1 cellular context compared by ENCODE assay signal in the genomic region with DNA sequence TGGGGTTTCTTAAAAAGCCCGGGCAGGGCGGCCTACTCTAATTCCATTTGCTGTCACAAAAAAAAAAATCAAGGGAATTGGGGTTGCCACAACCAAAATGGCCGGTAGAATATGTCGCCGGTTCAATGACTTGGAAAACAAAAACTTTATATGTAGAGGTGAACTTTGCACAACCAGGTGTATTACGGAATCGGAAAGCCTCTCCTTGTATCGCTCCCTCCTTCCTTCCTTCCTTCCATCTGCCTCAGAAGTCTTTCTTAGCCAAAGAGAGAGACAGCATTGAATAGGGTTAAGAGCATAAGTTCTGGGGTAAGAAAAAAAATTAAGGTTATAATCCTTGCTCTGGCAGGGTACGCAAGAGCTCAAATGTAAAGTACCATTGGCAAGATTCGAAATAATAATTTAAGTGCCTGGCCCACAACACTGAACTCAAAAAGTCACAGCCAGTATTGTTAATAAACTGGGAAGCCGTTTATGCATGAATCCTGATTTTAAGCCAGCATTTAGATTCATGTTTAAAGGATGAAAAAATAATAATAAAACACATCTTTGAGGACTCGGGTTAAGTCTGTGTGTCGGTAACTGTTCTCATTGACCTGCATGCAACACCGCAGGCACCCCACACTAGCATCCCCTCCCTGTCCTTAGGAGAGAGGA.
A peak's percentile ranks its signal among the peaks of the same experiment; 100 is the strongest.
TF ChIP-seq lines count a peak whose summit lies in the region.

No MANE protein-coding gene starts in this region.

TF ChIP-seq in HepG2, 621 proteins besides CTCF, POLR2A, EP300 and RAD21 (continued from another document and continues in another):
- TF ChIP-seq ZNF318 (CRISPR knock-in tag; IDR thresholded peaks at IDR 0.05): no peak
- no peak for TF ChIP-seq EZH2 (conservative IDR thresholded peaks at IDR 0.05; ENCODE audit: low read depth, low read length)
- TF ChIP-seq TCF7 (IDR thresholded peaks at IDR 0.05; ENCODE audit: low read depth): no peak
- no peak for TF ChIP-seq ZNF879 (CRISPR knock-in tag; IDR thresholded peaks at IDR 0.05)
- TF ChIP-seq KDM5A (IDR thresholded peaks at IDR 0.05; ENCODE audit: borderline replicate concordance, low read length): peak; percentile 26; the same call in 1 of the 2 replicates
- TF ChIP-seq, protein P1, sequence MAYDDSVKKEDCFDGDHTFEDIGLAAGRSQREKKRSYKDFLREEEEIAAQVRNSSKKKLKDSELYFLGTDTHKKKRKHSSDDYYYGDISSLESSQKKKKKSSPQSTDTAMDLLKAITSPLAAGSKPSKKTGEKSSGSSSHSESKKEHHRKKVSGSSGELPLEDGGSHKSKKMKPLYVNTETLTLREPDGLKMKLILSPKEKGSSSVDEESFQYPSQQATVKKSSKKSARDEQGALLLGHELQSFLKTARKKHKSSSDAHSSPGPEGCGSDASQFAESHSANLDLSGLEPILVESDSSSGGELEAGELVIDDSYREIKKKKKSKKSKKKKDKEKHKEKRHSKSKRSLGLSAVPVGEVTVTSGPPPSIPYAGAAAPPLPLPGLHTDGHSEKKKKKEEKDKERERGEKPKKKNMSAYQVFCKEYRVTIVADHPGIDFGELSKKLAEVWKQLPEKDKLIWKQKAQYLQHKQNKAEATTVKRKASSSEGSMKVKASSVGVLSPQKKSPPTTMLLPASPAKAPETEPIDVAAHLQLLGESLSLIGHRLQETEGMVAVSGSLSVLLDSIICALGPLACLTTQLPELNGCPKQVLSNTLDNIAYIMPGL (CRISPR knock-in tag; IDR thresholded peaks at IDR 0.05; ENCODE audit: borderline replicate concordance in 1 of 2, low read depth in 1 of 2): no peak; a peak in 2 of 4 replicates
- no peak for TF ChIP-seq CREM (IDR thresholded peaks at IDR 0.05)
- no peak for TF ChIP-seq CREM (CRISPR knock-in tag; IDR thresholded peaks at IDR 0.05)
- no peak; the same call in 1 of the 2 replicates for TF ChIP-seq ZNF446 (CRISPR knock-in tag; IDR thresholded peaks at IDR 0.05)
- 0 out of 2 replicates have a peak, but pooled peaks have one; percentile 8 for TF ChIP-seq FOXJ3 (CRISPR knock-in tag; IDR thresholded peaks at IDR 0.05; ENCODE audit: borderline replicate concordance)
- TF ChIP-seq SAFB2 (CRISPR knock-in tag; IDR thresholded peaks at IDR 0.05; ENCODE audit: borderline replicate concordance, low read depth): no peak
- no peak for TF ChIP-seq ZNF740 (CRISPR knock-in tag; IDR thresholded peaks at IDR 0.05)
- TF ChIP-seq, protein P2, sequence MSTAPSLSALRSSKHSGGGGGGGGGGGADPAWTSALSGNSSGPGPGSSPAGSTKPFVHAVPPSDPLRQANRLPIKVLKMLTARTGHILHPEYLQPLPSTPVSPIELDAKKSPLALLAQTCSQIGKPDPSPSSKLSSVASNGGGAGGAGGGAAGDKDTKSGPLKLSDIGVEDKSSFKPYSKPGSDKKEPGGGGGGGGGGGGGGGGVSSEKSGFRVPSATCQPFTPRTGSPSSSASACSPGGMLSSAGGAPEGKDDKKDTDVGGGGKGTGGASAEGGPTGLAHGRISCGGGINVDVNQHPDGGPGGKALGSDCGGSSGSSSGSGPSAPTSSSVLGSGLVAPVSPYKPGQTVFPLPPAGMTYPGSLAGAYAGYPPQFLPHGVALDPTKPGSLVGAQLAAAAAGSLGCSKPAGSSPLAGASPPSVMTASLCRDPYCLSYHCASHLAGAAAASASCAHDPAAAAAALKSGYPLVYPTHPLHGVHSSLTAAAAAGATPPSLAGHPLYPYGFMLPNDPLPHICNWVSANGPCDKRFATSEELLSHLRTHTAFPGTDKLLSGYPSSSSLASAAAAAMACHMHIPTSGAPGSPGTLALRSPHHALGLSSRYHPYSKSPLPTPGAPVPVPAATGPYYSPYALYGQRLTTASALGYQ (CRISPR knock-in tag; IDR thresholded peaks at IDR 0.05): peak; percentile 4; the same call in 1 of the 2 replicates
- TF ChIP-seq KDM5B (CRISPR knock-in tag; IDR thresholded peaks at IDR 0.05; ENCODE audit: borderline replicate concordance): no peak
- no peak for TF ChIP-seq ZNF83 (CRISPR knock-in tag; IDR thresholded peaks at IDR 0.05; ENCODE audit: borderline replicate concordance)
- no peak for TF ChIP-seq ZNF256 (CRISPR knock-in tag; conservative IDR thresholded peaks at IDR 0.05)
- TF ChIP-seq ATAD3A (CRISPR knock-in tag; IDR thresholded peaks at IDR 0.05): no peak
- TF ChIP-seq ZNF572 (CRISPR knock-in tag; IDR thresholded peaks at IDR 0.05): no peak
- no peak for TF ChIP-seq PRDM15 (CRISPR knock-in tag; IDR thresholded peaks at IDR 0.05)
- no peak for TF ChIP-seq NRL (CRISPR knock-in tag; IDR thresholded peaks at IDR 0.05; ENCODE audit: borderline replicate concordance)
- no peak for TF ChIP-seq MXD4 (CRISPR knock-in tag; IDR thresholded peaks at IDR 0.05)
- 0 out of 2 replicates have a peak, but pooled peaks have one; percentile 3 for TF ChIP-seq HHEX (CRISPR knock-in tag; IDR thresholded peaks at IDR 0.05)
- TF ChIP-seq WIZ (CRISPR knock-in tag; IDR thresholded peaks at IDR 0.05): no peak
- no peak for TF ChIP-seq KDM2A (CRISPR knock-in tag; IDR thresholded peaks at IDR 0.05; ENCODE audit: borderline replicate concordance, low read depth)
- TF ChIP-seq NR2F6 (IDR thresholded peaks at IDR 0.05): no peak
- TF ChIP-seq NR2F6 (CRISPR knock-in tag; IDR thresholded peaks at IDR 0.05): no peak
- TF ChIP-seq ZNF326 (CRISPR knock-in tag; IDR thresholded peaks at IDR 0.05; ENCODE audit: borderline replicate concordance): no peak
- TF ChIP-seq ZNF431 (CRISPR knock-in tag; IDR thresholded peaks at IDR 0.05; ENCODE audit: borderline replicate concordance, low read depth): no peak
- TF ChIP-seq, protein P3, sequence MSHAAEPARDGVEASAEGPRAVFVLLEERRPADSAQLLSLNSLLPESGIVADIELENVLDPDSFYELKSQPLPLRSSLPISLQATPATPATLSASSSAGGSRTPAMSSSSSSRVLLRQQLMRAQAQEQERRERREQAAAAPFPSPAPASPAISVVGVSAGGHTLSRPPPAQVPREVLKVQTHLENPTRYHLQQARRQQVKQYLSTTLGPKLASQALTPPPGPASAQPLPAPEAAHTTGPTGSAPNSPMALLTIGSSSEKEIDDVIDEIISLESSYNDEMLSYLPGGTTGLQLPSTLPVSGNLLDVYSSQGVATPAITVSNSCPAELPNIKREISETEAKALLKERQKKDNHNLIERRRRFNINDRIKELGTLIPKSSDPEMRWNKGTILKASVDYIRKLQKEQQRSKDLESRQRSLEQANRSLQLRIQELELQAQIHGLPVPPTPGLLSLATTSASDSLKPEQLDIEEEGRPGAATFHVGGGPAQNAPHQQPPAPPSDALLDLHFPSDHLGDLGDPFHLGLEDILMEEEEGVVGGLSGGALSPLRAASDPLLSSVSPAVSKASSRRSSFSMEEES (CRISPR knock-in tag; IDR thresholded peaks at IDR 0.05): 0 out of 2 replicates have a peak, but pooled peaks have one; percentile 8
- 0 out of 2 replicates have a peak, but pooled peaks have one; percentile 9 for TF ChIP-seq ERF (CRISPR knock-in tag; IDR thresholded peaks at IDR 0.05)
- TF ChIP-seq, protein P4, sequence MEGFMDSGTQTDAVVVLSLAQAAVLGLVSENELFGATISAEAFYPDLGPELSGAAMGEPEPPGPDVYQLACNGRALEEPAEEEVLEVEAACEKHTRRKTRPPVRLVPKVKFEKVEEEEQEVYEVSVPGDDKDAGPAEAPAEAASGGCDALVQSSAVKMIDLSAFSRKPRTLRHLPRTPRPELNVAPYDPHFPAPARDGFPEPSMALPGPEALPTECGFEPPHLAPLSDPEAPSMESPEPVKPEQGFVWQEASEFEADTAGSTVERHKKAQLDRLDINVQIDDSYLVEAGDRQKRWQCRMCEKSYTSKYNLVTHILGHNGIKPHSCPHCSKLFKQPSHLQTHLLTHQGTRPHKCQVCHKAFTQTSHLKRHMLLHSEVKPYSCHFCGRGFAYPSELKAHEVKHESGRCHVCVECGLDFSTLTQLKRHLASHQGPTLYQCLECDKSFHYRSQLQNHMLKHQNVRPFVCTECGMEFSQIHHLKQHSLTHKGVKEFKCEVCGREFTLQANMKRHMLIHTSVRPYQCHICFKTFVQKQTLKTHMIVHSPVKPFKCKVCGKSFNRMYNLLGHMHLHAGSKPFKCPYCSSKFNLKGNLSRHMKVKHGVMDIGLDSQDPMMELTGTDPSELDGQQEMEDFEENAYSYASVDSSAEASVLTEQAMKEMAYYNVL (CRISPR knock-in tag; IDR thresholded peaks at IDR 0.05; ENCODE audit: borderline replicate concordance): no peak
- no peak for TF ChIP-seq GTF3A (CRISPR knock-in tag; conservative IDR thresholded peaks at IDR 0.05)
- TF ChIP-seq FUBP1 (CRISPR knock-in tag; IDR thresholded peaks at IDR 0.05; ENCODE audit: borderline replicate concordance): no peak
